ENCODE assay signal across 17 cellular contexts in the genomic region with DNA sequence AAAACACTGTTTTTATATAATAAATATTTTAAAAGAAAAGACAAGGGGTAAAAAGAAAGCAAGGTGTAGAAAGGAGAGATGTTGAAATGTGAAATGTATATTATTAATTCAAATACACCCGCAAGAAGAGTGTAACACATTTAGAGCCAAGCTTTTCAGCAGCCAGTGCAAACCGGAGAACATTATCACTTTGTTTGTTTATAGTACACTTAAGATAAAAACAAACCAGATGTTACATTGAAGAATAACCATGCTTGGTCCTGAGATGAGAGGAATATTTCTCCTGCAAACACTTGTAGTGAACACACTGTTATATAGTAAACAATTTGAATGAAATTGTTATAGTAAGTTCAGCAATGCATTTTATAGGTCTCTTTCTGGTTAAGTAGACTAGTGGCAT.
DNase-seq lines count a peak whose midpoint lies in the region; ATAC-seq and TF ChIP-seq lines count a peak whose summit lies in the region.
"Had no signal": no experiment of that assay in that cellular context is flagged by ENCODE, and none has a peak within 500 bp of the region (broad histone marks: within the 10 kb centered on the region; RNA-seq: fewer than 3 reads in every experiment).

No MANE protein-coding gene starts in this region.

- H3K27me3 ChIP-seq in Peyer's patch = no peaks in the 10 kb centered on the region

- DNase-seq in NCI-H748 (lab: John Stamatoyannopoulos, UW; ENCODE audit: unreplicated experiment) (peak; percentile 38), NCI-H748 treated with DMSO at 0.1 percent for 48 hours (lab: John Stamatoyannopoulos, UW) (no peak), NCI-H1105 treated with DMSO at 0.1 percent for 48 hours (lab: John Stamatoyannopoulos, UW) (peak; percentile 88), choroid plexus epithelial cell (ENCODE audit: low read depth) (peak; percentile 4), GM13977 (ENCODE audit: low spot score) (no peak), Peyer's patch (no peak)
- DNase-seq: DMS79 treated with DMSO at 0.1 percent for 48 hours, HCEC 1CT, NCI-H1417 treated with DMSO at 0.1 percent for 48 hours, NCI-H2029 treated with DMSO at 0.1 percent for 48 hours, NCI-H226, SK-N-SH, T-helper 1 cell had no signal

- H3K27ac ChIP-seq in Peyer's patch = no peak overlapping the region
- H3K27ac ChIP-seq: C4-2B had no signal

- no peaks in the 10 kb centered on the region for H3K9me3 ChIP-seq in Peyer's patch
- H3K9me3 ChIP-seq: SK-N-SH had no signal

- ATAC-seq in HG03097 (IDR thresholded peaks at IDR 0.05; ENCODE audit: low FRiP score, unreplicated experiment) = no peak
- ATAC-seq: Panc1, Right ventricle myocardium inferior had no signal

- in situ Hi-C loops in GM13977 (cut with MboI; ENCODE audit: low pct_unique_long_range_greater_than_20kb, low sequenced_read_pairs, unreplicated experiment) = no loop called here

- TF ChIP-seq CTCF in choroid plexus epithelial cell (conservative IDR thresholded peaks at IDR 0.05; ENCODE audit: low read depth, low read length) = no peak
- no peak for TF ChIP-seq CTCF in GM13977 (IDR thresholded peaks at IDR 0.05; ENCODE audit: extremely low read depth, insufficient read depth, missing control alignments)
- TF ChIP-seq CTCF in Peyer's patch (IDR thresholded peaks at IDR 0.05) = no peak

- H3K36me3 ChIP-seq in Peyer's patch = no peaks in the 10 kb centered on the region

- no peak for TF ChIP-seq POLR2A in Peyer's patch (IDR thresholded peaks at IDR 0.05)

- no peak overlapping the region for H3K4me3 ChIP-seq in choroid plexus epithelial cell (ENCODE audit: low read depth, low read length)
- H3K4me3 ChIP-seq in Peyer's patch = no peak overlapping the region

- H3K4me1 ChIP-seq in Peyer's patch = no peaks in the 10 kb centered on the region

Comparison
In these comparisons a context has a peak if more than half of its experiments do, and no peak if none do; other contexts are left out.
1. DNase-seq: peak in NCI-H748 (single experiment), NCI-H1105 treated with DMSO at 0.1 percent for 48 hours (single experiment) and choroid plexus epithelial cell (single experiment); none in NCI-H748 treated with DMSO at 0.1 percent for 48 hours (single experiment), GM13977 (single experiment) and Peyer's patch (0 of 3).